8 cellular contexts compared by ENCODE assay signal in the genomic region with DNA sequence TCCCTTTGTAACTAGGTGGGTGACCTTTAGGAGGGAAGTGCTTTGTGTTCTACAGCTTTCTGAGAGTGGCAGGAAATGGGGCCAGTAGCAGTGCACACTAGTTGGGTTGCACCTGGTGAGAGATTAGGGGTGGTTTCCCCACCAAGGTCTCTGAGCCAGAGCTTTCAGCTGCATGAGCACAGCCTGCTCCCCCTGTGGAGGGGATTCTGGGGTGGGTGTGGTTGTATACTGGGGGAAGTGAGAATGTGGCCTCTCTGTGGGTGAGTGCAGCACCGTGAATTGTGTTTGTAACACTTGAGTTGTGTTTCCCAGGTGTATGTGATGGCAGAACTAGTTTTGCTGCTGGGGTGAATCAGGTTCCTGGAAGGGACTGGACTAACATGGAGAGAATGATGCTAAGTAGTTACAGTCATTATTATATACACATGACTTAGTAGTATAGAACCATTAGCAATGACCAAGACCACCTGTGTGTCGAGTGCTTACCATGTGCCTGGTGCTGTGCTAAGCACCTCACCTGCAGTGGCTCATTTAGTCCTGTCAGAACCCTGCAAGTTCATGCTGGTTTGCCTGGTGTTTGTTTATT. TPM values are rescaled to one million over a fixed set of nuclear protein-coding genes. Genes with fewer than 3 reads are reported as not detected.
DNase-seq lines count a peak whose midpoint lies in the region; ATAC-seq and TF ChIP-seq lines count a peak whose summit lies in the region.

No MANE protein-coding gene starts in this region.

- H4K20me1 ChIP-seq in neural cell (ENCODE audit: insufficient read depth) = no peaks in the 10 kb centered on the region

- no peaks in the 10 kb centered on the region for H3K79me2 ChIP-seq in neural cell (replicated peaks; ENCODE audit: insufficient read depth, low read length)

- H3K9ac ChIP-seq in SK-N-MC (ENCODE audit: insufficient read length) (no peak overlapping the region), neural cell (ENCODE audit: low read length) (no peak overlapping the region)

- no peak for TF ChIP-seq CTCF in neural cell (IDR thresholded peaks at IDR 0.05; ENCODE audit: poor library complexity, severe bottlenecking)

- no peak overlapping the region for H3K4me2 ChIP-seq in neural cell (ENCODE audit: low read length)

- no peaks in the 10 kb centered on the region for H3F3A ChIP-seq in neural cell (ENCODE audit: insufficient read depth, low read length, poor library complexity, severe bottlenecking)

- H3K27ac ChIP-seq in SK-N-MC = peak overlapping the region; percentile 57; the same call in 1 of the 2 replicates
- H3K27ac ChIP-seq in neural cell (ENCODE audit: low read length) = no peak overlapping the region

- H3K27me3 ChIP-seq in neural cell (ENCODE audit: insufficient read depth, low read depth, low read length) = no peaks in the 10 kb centered on the region

- DNase-seq in cardiac septum (ENCODE audit: low spot score) (peak; percentile 51), left ventricle myocardium superior (no peak), SK-N-MC (ENCODE audit: low read depth, low spot score) (no peak), islet precursor cell (no peak), COLO829 (ENCODE audit: low spot score) (no peak)
- DNase-seq in central memory CD4-positive, alpha-beta T cell = peak; percentile 67

- H3K9me3 ChIP-seq in SK-N-MC (ENCODE audit: low read depth, low read length) (no peaks in the 10 kb centered on the region), neural cell (ENCODE audit: low read length) (no peaks in the 10 kb centered on the region)

- no peak overlapping the region for H2AFZ ChIP-seq in neural cell (ENCODE audit: low read depth, low read length)

- H3K36me3 ChIP-seq in SK-N-MC (ENCODE audit: insufficient read depth, low read length) (no peaks in the 10 kb centered on the region), neural cell (ENCODE audit: insufficient read depth, low read length) (no peaks in the 10 kb centered on the region)

- no peak for TF ChIP-seq EP300 in neural cell (conservative IDR thresholded peaks at IDR 0.05; ENCODE audit: poor library complexity, severe bottlenecking)

- intact Hi-C loops in cardiac septum (cut with DNase I) = no loop called here
- intact Hi-C loops in left ventricle myocardium superior (cut with micrococcal nuclease) = loop anchor here (5.0 kb wide), 1 partner anchor 51 kb away; no protein-coding TSS in a partner anchor

- H3K4me3 ChIP-seq in SK-N-MC = no peak overlapping the region
- H3K4me3 ChIP-seq in neural cell (ENCODE audit: low read length) = peak overlapping the region; percentile 54

- no peak for ATAC-seq in left ventricle myocardium superior
- peak; percentile 45 for ATAC-seq in HG02970 (IDR thresholded peaks at IDR 0.05; ENCODE audit: low FRiP score, unreplicated experiment)

- no peak for TF ChIP-seq RAD21 in neural cell (conservative IDR thresholded peaks at IDR 0.05)

- H3K9me2 ChIP-seq in neural cell (ENCODE audit: insufficient read depth, low read length) = no peaks in the 10 kb centered on the region

TF ChIP-seq in neural cell, 6 proteins besides CTCF, POLR2A, EP300 and RAD21:
- no peak for TF ChIP-seq EZH2 (IDR thresholded peaks at IDR 0.05; ENCODE audit: borderline replicate concordance, insufficient read depth, low read length, poor library complexity, severe bottlenecking)
- TF ChIP-seq MXI1 (conservative IDR thresholded peaks at IDR 0.05; ENCODE audit: poor library complexity, severe bottlenecking) = no peak
- no peak for TF ChIP-seq TAF1 (IDR thresholded peaks at IDR 0.05; ENCODE audit: low read depth)
- TF ChIP-seq SMC3 (conservative IDR thresholded peaks at IDR 0.05; ENCODE audit: poor library complexity) = no peak
- no peak for TF ChIP-seq POLR2AphosphoS5 (IDR thresholded peaks at IDR 0.05)
- TF ChIP-seq, protein P1, sequence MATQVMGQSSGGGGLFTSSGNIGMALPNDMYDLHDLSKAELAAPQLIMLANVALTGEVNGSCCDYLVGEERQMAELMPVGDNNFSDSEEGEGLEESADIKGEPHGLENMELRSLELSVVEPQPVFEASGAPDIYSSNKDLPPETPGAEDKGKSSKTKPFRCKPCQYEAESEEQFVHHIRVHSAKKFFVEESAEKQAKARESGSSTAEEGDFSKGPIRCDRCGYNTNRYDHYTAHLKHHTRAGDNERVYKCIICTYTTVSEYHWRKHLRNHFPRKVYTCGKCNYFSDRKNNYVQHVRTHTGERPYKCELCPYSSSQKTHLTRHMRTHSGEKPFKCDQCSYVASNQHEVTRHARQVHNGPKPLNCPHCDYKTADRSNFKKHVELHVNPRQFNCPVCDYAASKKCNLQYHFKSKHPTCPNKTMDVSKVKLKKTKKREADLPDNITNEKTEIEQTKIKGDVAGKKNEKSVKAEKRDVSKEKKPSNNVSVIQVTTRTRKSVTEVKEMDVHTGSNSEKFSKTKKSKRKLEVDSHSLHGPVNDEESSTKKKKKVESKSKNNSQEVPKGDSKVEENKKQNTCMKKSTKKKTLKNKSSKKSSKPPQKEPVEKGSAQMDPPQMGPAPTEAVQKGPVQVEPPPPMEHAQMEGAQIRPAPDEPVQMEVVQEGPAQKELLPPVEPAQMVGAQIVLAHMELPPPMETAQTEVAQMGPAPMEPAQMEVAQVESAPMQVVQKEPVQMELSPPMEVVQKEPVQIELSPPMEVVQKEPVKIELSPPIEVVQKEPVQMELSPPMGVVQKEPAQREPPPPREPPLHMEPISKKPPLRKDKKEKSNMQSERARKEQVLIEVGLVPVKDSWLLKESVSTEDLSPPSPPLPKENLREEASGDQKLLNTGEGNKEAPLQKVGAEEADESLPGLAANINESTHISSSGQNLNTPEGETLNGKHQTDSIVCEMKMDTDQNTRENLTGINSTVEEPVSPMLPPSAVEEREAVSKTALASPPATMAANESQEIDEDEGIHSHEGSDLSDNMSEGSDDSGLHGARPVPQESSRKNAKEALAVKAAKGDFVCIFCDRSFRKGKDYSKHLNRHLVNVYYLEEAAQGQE (IDR thresholded peaks at IDR 0.05; ENCODE audit: borderline replicate concordance) = no peak

RNA-seq across cellular contexts. Expression of gene CXXC5, which starts 11.8 kb away (rescaled TPM):
- total RNA-seq in cardiac septum (49.3 TPM), left ventricle myocardium superior (75.7 TPM)
- 24.4 and 38.0 TPM in 2 replicates for polyA plus RNA-seq in neural cell
- 37.0 and 40.1 TPM in 2 replicates for polyA minus RNA-seq in neural cell

Comparison
In these comparisons a context has a peak if more than half of its experiments do, and no peak if none do; other contexts are left out.
1. DNase-seq: peak in cardiac septum (single experiment) and central memory CD4-positive, alpha-beta T cell (single experiment); none in left ventricle myocardium superior (single experiment), SK-N-MC (single experiment), islet precursor cell (single experiment) and COLO829 (single experiment).